23 cellular contexts compared by ENCODE assay signal in genomic region chr1:176338897-176339296, GRCh38.
"Had no signal": no experiment of that assay in that cellular context is flagged by ENCODE, and none has a peak within 500 bp of the region (broad histone marks: within the 10 kb centered on the region; RNA-seq: fewer than 3 reads in every experiment).

No MANE protein-coding gene starts in this region.

- FAIRE-seq: TTC549 had no signal

- H3K36me3 ChIP-seq: esophagus muscularis mucosa, gastrocnemius medialis, neural progenitor cell had no signal

- H3K4me3 ChIP-seq: esophagus muscularis mucosa, gastrocnemius medialis, hepatocyte, neural progenitor cell, psoas muscle, testis had no signal

- H2AFZ ChIP-seq: hepatocyte, neural progenitor cell, parathyroid adenoma had no signal

- H3K27me3 ChIP-seq: esophagus muscularis mucosa, gastrocnemius medialis, hepatocyte, neural progenitor cell, testis had no signal

- H3K9ac ChIP-seq: neural progenitor cell, parathyroid adenoma had no signal

- DNase-seq: activated CD4-positive, alpha-beta T cell treated with anti-CD3 and anti-CD28 coated beads for 4 hours; activated CD4-positive, alpha-beta T cell treated with anti-CD3 and anti-CD28 coated beads, Interleukin-2, amount 50 U/mL, for 4 hours; activated gamma-delta T cell; activated naive CD4-positive, alpha-beta T cell treated with anti-CD3 and anti-CD28 coated beads, Interleukin-2, amount 50 U/mL, for 16 hours; endodermal cell; gastrocnemius medialis; islet precursor cell; natural killer cell; occipital lobe; psoas muscle; stimulated activated CD4-positive, alpha-beta T cell treated with anti-CD3 and anti-CD28 coated beads, Interleukin-15, amount 100 ng/mL, for 24 hours; stimulated activated CD4-positive, alpha-beta T cell treated with anti-CD3 and anti-CD28 coated beads, Interleukin-2, amount 100 ng/mL, for 24 hours; stimulated activated naive CD4-positive, alpha-beta T cell treated with Interleukin-2 at 50 U/mL for 16 hours; SW 1271; T-helper 9 cell; testis; trophoblast cell had no signal

- H3K9me3 ChIP-seq: gastrocnemius medialis, psoas muscle, testis had no signal

- H3K4me2 ChIP-seq: hepatocyte, neural progenitor cell had no signal

- ATAC-seq: gastrocnemius medialis, natural killer cell, psoas muscle had no signal

- H3K4me1 ChIP-seq: esophagus muscularis mucosa, gastrocnemius medialis, neural progenitor cell, parathyroid adenoma, psoas muscle, testis had no signal

- H3K27ac ChIP-seq: esophagus muscularis mucosa, gastrocnemius medialis, hepatocyte, neural progenitor cell, parathyroid adenoma, psoas muscle, testis, VCaP had no signal
